In the genomic region with DNA sequence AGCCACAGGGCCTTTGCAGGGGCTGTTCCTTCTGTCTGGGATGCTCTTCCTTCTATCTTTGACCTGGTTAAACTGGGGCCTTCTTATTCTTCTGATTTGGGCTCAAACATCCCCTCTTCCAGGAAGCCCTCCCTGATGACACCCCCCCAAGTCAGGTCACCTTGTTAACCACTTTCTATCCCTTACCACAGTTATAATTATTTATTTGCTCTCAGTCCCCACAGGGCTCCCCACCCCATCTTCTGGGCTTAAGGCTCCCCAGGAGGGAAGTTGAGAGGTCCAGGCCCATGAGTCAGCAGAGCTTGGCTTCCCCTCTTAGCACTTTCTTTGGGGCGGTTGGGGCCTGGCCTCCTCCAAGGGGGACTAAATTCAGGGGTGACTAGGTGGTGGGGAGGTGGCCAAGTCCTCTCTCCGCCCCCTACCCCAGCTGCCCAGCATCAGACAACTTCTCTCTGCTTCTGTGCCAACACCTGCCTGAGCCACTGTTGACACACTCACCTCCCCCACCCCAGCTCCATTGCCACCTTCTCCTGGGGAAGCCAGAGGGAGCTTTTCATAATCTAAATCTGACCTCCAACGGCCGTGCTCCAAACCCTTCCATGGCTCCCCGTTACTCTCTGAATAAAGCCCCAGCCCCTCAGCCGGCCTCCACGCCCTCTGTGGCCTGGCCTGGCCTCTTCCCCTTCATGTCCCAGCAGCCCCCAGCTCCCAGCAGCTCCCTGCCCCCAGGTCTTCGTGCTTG, we compare ENCODE assay signal across 9 cellular contexts.
DNase-seq lines count a peak whose midpoint lies in the region; ATAC-seq and TF ChIP-seq lines count a peak whose summit lies in the region.
"Had no signal": no experiment of that assay in that cellular context is flagged by ENCODE, and none has a peak within 500 bp of the region (broad histone marks: within the 10 kb centered on the region; RNA-seq: fewer than 3 reads in every experiment).

No MANE protein-coding gene starts in this region.

- peak overlapping the region; percentile 46 for H3K27ac Mint-ChIP-seq in activated CD8-positive, alpha-beta T cell treated with anti-CD3 and anti-CD28 coated beads, Interleukin-2, amount 10 ng/mL, durations not matched to agents 7 days and 5 days
- H3K27ac Mint-ChIP-seq: activated naive CD4-positive, alpha-beta T cell treated with anti-CD3 and anti-CD28 coated beads, Interleukin-2, amount 50 U/mL, for 24 hours had no signal

- H3K4ac ChIP-seq in IMR-90 (ENCODE audit: low read depth, low read length) = peak overlapping the region; percentile 73

- H3K23ac ChIP-seq in IMR-90 (ENCODE audit: low read depth, low read length) = no peak overlapping the region

- peaks cover 41% of the 10 kb centered on the region for H3K4me1 Mint-ChIP-seq in activated CD8-positive, alpha-beta T cell treated with anti-CD3 and anti-CD28 coated beads, Interleukin-2, amount 10 ng/mL, durations not matched to agents 7 days and 5 days (ENCODE audit: low read depth)

- H3K36me3 ChIP-seq in IMR-90 (ENCODE audit: control insufficient read depth, insufficient read depth, low read length) = no peaks in the 10 kb centered on the region
- no peaks in the 10 kb centered on the region for H3K36me3 ChIP-seq in mucosa of descending colon (ENCODE audit: low read depth)
- no peaks in the 10 kb centered on the region for H3K36me3 ChIP-seq in prostate gland

- peak overlapping the region; percentile 71 for H3K14ac ChIP-seq in IMR-90 (replicated peaks; ENCODE audit: low read depth, low read length)

- H2AK9ac ChIP-seq in IMR-90 (replicated peaks; ENCODE audit: low read depth, low read length, poor library complexity) = peak overlapping the region; percentile 70

- TF ChIP-seq POLR2A in IMR-90 (IDR thresholded peaks at IDR 0.05; ENCODE audit: low read depth, low read length) (no peak), prostate gland (IDR thresholded peaks at IDR 0.05) (no peak)

- peaks cover 3% of the 10 kb centered on the region for H3K27me3 Mint-ChIP-seq in activated CD8-positive, alpha-beta T cell treated with anti-CD3 and anti-CD28 coated beads, Interleukin-2, amount 10 ng/mL, durations not matched to agents 7 days and 5 days (ENCODE audit: low read depth)
- H3K27me3 Mint-ChIP-seq: activated naive CD4-positive, alpha-beta T cell treated with anti-CD3 and anti-CD28 coated beads, Interleukin-2, amount 50 U/mL, for 24 hours had no signal

- no peak for TF ChIP-seq RAD21 in IMR-90 (IDR thresholded peaks at IDR 0.05; ENCODE audit: low read length)

- H4K5ac ChIP-seq in IMR-90 (ENCODE audit: low read depth, low read length) = peak overlapping the region; percentile 23

- peak overlapping the region; percentile 83 for H2BK120ac ChIP-seq in IMR-90 (ENCODE audit: low read depth, low read length)

- no peak overlapping the region for H3K4me2 ChIP-seq in IMR-90 (ENCODE audit: low read depth, low read length)

- no peaks in the 10 kb centered on the region; a peak in 1 of 4 replicates for H3K79me1 ChIP-seq in IMR-90 (ENCODE audit: low read depth in 1 of 2, low read length in 2 of 2)

- H2BK15ac ChIP-seq in IMR-90 (ENCODE audit: low read depth, low read length) = peak overlapping the region; percentile 69; the same call in 2 of the 3 replicates

- H3K9ac ChIP-seq in IMR-90 (ENCODE audit: low read depth, low read length) = no peak overlapping the region

- peak; percentile 58 for DNase-seq in COLO668 (lab: John Stamatoyannopoulos, UW; ENCODE audit: unreplicated experiment)
- no peak for DNase-seq in IMR-90
- DNase-seq in activated CD8-positive, alpha-beta T cell treated with anti-CD3 and anti-CD28 coated beads, Interleukin-2, amount 10 ng/mL, durations not matched to agents 7 days and 5 days = peak; percentile 24
- peak in 2 of 3 donors; percentile 7 to 30 for DNase-seq in mucosa of descending colon
- DNase-seq in NCI-H446 treated with DMSO at 0.1 percent for 48 hours (lab: John Stamatoyannopoulos, UW) = no peak
- no peak for DNase-seq in prostate gland (ENCODE audit: low spot score)

- peak overlapping the region; percentile 81 for H4K91ac ChIP-seq in IMR-90 (ENCODE audit: insufficient read depth, low read depth, low read length)

- no peak overlapping the region; the same call in 1 of the 2 replicates for H3K18ac ChIP-seq in IMR-90 (ENCODE audit: low read depth, low read length)

- POLR2A ChIA-PET in IMR-90 (lab: Charles Lee; ENCODE audit: unreplicated experiment) = no interaction called here
- POLR2A ChIA-PET in activated CD8-positive, alpha-beta T cell treated with anti-CD3 and anti-CD28 coated beads, Interleukin-2, amount 10 ng/mL, durations not matched to agents 7 days and 5 days (lab: Charles Lee) = interaction anchor here (0.6 to 0.7 kb wide), 2 partner anchors 63 to 907 kb away, joined by 3 read pairs; no protein-coding TSS in a partner anchor

- H3K56ac ChIP-seq in IMR-90 (ENCODE audit: extremely low read depth, insufficient read depth, low read length) = no peak overlapping the region

- no peak overlapping the region for H3K4me3 Mint-ChIP-seq in activated CD8-positive, alpha-beta T cell treated with anti-CD3 and anti-CD28 coated beads, Interleukin-2, amount 10 ng/mL, durations not matched to agents 7 days and 5 days
- H3K4me3 Mint-ChIP-seq: activated naive CD4-positive, alpha-beta T cell treated with anti-CD3 and anti-CD28 coated beads, Interleukin-2, amount 50 U/mL, for 24 hours had no signal

- H3K9me3 Mint-ChIP-seq in activated CD8-positive, alpha-beta T cell treated with anti-CD3 and anti-CD28 coated beads, Interleukin-2, amount 10 ng/mL, durations not matched to agents 7 days and 5 days (ENCODE audit: insufficient read depth) = no peaks in the 10 kb centered on the region
- H3K9me3 Mint-ChIP-seq: activated naive CD4-positive, alpha-beta T cell treated with anti-CD3 and anti-CD28 coated beads, Interleukin-2, amount 50 U/mL, for 24 hours had no signal

- H3K27me3 ChIP-seq in IMR-90 (ENCODE audit: control insufficient read depth, insufficient read depth, low read length) (no peaks in the 10 kb centered on the region), prostate gland (replicated peaks; ENCODE audit: insufficient read depth) (no peaks in the 10 kb centered on the region)

- no peak overlapping the region for H2BK5ac ChIP-seq in IMR-90 (ENCODE audit: low read depth, low read length, poor library complexity, severe bottlenecking)

- H4K8ac ChIP-seq in IMR-90 (ENCODE audit: low read depth in 2 of 2, low read length in 2 of 2) = peak overlapping the region in 1 of 2 experiments; percentile 84; a peak in 2 of 4 replicates

- in situ Hi-C loops in IMR-90 (cut with MboI; ENCODE audit: low sequenced_read_pairs) = no loop called here

- peak overlapping the region; percentile 76 for H2BK20ac ChIP-seq in IMR-90 (ENCODE audit: low read depth, low read length)

- TF ChIP-seq CTCF in IMR-90 (conservative IDR thresholded peaks at IDR 0.05; ENCODE audit: low read depth, low read length) (no peak), mucosa of descending colon (IDR thresholded peaks at IDR 0.05) (no peak), prostate gland (IDR thresholded peaks at IDR 0.05) (no peak)

- H3K27ac ChIP-seq in IMR-90 (ENCODE audit: insufficient read depth, low read length) (no peak overlapping the region), prostate gland (peak overlapping the region in 1 of 2 donors; percentile 38)

- dilution Hi-C loops in IMR-90 (cut with HindIII; ENCODE audit: low sequenced_read_pairs, unreplicated experiment) = no loop called here

- H3K9me3 ChIP-seq in IMR-90 (ENCODE audit: control insufficient read depth, insufficient read depth, low read length) (no peaks in the 10 kb centered on the region), mucosa of descending colon (no peaks in the 10 kb centered on the region), prostate gland (no peaks in the 10 kb centered on the region)

- peaks cover 11% of the 10 kb centered on the region for H3K4me1 ChIP-seq in IMR-90 (ENCODE audit: control insufficient read depth, insufficient read depth, low read length)
- peaks cover 10% of the 10 kb centered on the region for H3K4me1 ChIP-seq in mucosa of descending colon (ENCODE audit: low read depth)
- H3K4me1 ChIP-seq in prostate gland (replicated peaks) = no peaks in the 10 kb centered on the region

- no peak; the same call in 1 of the 2 replicates for ATAC-seq in IMR-90 (ENCODE audit: low read depth)
- no peak for ATAC-seq in activated CD8-positive, alpha-beta T cell treated with anti-CD3 and anti-CD28 coated beads, Interleukin-2, amount 10 ng/mL, durations not matched to agents 7 days and 5 days
- ATAC-seq in mucosa of descending colon = peak; percentile 42
- no peak for ATAC-seq in HG02981 (IDR thresholded peaks at IDR 0.05; ENCODE audit: unreplicated experiment)
- ATAC-seq in esophagus mucosa = no peak

- peak overlapping the region; percentile 73 for H2AFZ ChIP-seq in IMR-90 (replicated peaks; ENCODE audit: low read length, poor library complexity)

- H3K9me1 ChIP-seq in IMR-90 (ENCODE audit: insufficient read depth, low read length) = peaks cover 6% of the 10 kb centered on the region; the same call in 1 of the 2 replicates

- CTCF ChIA-PET in IMR-90 (lab: Yijun Ruan, JAX) = no interaction called here
- CTCF ChIA-PET in activated CD8-positive, alpha-beta T cell treated with anti-CD3 and anti-CD28 coated beads, Interleukin-2, amount 10 ng/mL, durations not matched to agents 7 days and 5 days (lab: Charles Lee) = interaction anchor here (1.7 kb wide), 1 partner anchor 24 kb away, joined by 3 read pairs; no protein-coding TSS in a partner anchor

- 100% methylated on average over 3 of the region's 8 CpGs; no CpG with 5 or more reads in 1 of the 2 experiments for WGBS in IMR-90 (ENCODE audit: extremely low coverage in 2 of 2, insufficient read length in 1 of 2), 2 experiments
- WGBS in prostate gland = 75% methylated on average over 8 of the region's 8 CpGs

- H3K36me3 Mint-ChIP-seq in activated CD8-positive, alpha-beta T cell treated with anti-CD3 and anti-CD28 coated beads, Interleukin-2, amount 10 ng/mL, durations not matched to agents 7 days and 5 days (ENCODE audit: low read depth) = no peaks in the 10 kb centered on the region
- H3K36me3 Mint-ChIP-seq: activated naive CD4-positive, alpha-beta T cell treated with anti-CD3 and anti-CD28 coated beads, Interleukin-2, amount 50 U/mL, for 24 hours had no signal

- H4K20me1 ChIP-seq in IMR-90 (ENCODE audit: insufficient read depth, low read length) = no peaks in the 10 kb centered on the region

- peak overlapping the region; percentile 100 for H2AK5ac ChIP-seq in IMR-90 (ENCODE audit: low read depth, low read length)

- no TSS peak for BruUV-seq in IMR-90 (replicated peaks; lab: Mats Ljungman, UMichigan)

- H3K4me3 ChIP-seq in IMR-90 (ENCODE audit: insufficient read depth, low read depth, low read length) (no peak overlapping the region), mucosa of descending colon (no peak overlapping the region), prostate gland (no peak overlapping the region)

- intact Hi-C loops in IMR-90 (cut with micrococcal nuclease) (no loop called here), mucosa of descending colon (cut with DNase I, micrococcal nuclease) (no loop called here), prostate gland (cut with DNase I) (no loop called here)

TF ChIP-seq in IMR-90, 13 proteins besides CTCF, POLR2A, EP300 and RAD21:
- TF ChIP-seq CHD1 (IDR thresholded peaks at IDR 0.05; ENCODE audit: low read depth, low read length) (no peak), NFE2L2 (IDR thresholded peaks at IDR 0.05; ENCODE audit: low read depth, low read length) (0 out of 2 replicates have a peak, but pooled peaks have one; percentile 4), MXI1 (IDR thresholded peaks at IDR 0.05; ENCODE audit: borderline replicate concordance, low read depth, low read length) (no peak)

Comparison
In these comparisons a context has a peak if more than half of its experiments do, and no peak if none do; other contexts are left out.
1. DNase-seq: peak in COLO668 (single experiment), activated CD8-positive, alpha-beta T cell treated with anti-CD3 and anti-CD28 coated beads, Interleukin-2, amount 10 ng/mL, durations not matched to agents 7 days and 5 days (single experiment) and mucosa of descending colon (2 of 3); none in IMR-90 (single experiment), NCI-H446 treated with DMSO at 0.1 percent for 48 hours (single experiment) and prostate gland (single experiment).